8 cellular contexts compared by ENCODE assay signal in genomic region chrX:152904151-152905080, GRCh38. TPM values are rescaled to one million over a fixed set of nuclear protein-coding genes. Genes with fewer than 3 reads are reported as not detected.
DNase-seq lines count a peak whose midpoint lies in the region; ATAC-seq and TF ChIP-seq lines count a peak whose summit lies in the region.

No MANE protein-coding gene starts in this region.

- no peaks in the 10 kb centered on the region for H3K36me3 ChIP-seq in thoracic aorta

- H3K27me3 ChIP-seq in thoracic aorta (replicated peaks; ENCODE audit: insufficient read depth), result no peaks in the 10 kb centered on the region

- H3K27ac ChIP-seq in thoracic aorta, result no peak overlapping the region

- peak; percentile 64 for TF ChIP-seq CTCF in thoracic aorta (IDR thresholded peaks at IDR 0.05)

- no peak for ATAC-seq in thoracic aorta (ENCODE audit: insufficient number of reproducible peaks, low FRiP score, low read depth)

- no peaks in the 10 kb centered on the region for H3K9me3 ChIP-seq in thoracic aorta

- peak; percentile 28 to 34 for DNase-seq in NOMO-1 (lab: John Stamatoyannopoulos, UW; ENCODE audit: unreplicated experiment in 2 of 2)
- no peak for DNase-seq in NOMO-1 treated with DMSO at 0.1 percent for 48 hours (lab: John Stamatoyannopoulos, UW; ENCODE audit: unreplicated experiment)
- DNase-seq in LHCN-M2 (ENCODE audit: low read depth), result peak; percentile 29
- DNase-seq in UCSD-AML1 (lab: John Stamatoyannopoulos, UW; ENCODE audit: unreplicated experiment), result peak; percentile 52
- peak; percentile 23 for DNase-seq in dedifferentiated amniotic fluid mesenchymal stem cell (ENCODE audit: extremely low spot score)
- DNase-seq in medulla oblongata (ENCODE audit: extremely low spot score), result peak; percentile 47
- no peak for DNase-seq in thoracic aorta (ENCODE audit: low spot score)
- no peak for DNase-seq in NCI-H1048 (lab: John Stamatoyannopoulos, UW)

- H3K4me1 ChIP-seq in thoracic aorta (ENCODE audit: control insufficient read depth in 1 of 2, low read depth in 2 of 2), result peaks cover 0 to 24% of the 10 kb centered on the region in 2 donors

- no peak overlapping the region for H3K4me3 ChIP-seq in thoracic aorta

RNA-seq across cellular contexts. Expression of gene ZNF185, which starts 6.5 kb away (rescaled TPM):
- total RNA-seq in LHCN-M2 (2014; rRNA removed) (0.38 and 0.92 TPM in 2 replicates), thoracic aorta (1 to 10 TPM; 8.1 to 8.5 TPM)
- 0.38 TPM for polyA plus RNA-seq in LHCN-M2 (2012)

Comparison
In these comparisons a context has a peak if more than half of its experiments do, and no peak if none do; other contexts are left out.
1. DNase-seq: peak in NOMO-1 (2 of 2), LHCN-M2 (single experiment), UCSD-AML1 (single experiment), dedifferentiated amniotic fluid mesenchymal stem cell (single experiment) and medulla oblongata (single experiment); none in NOMO-1 treated with DMSO at 0.1 percent for 48 hours (single experiment), thoracic aorta (single experiment) and NCI-H1048 (single experiment).